In genomic region chr3:150779402-150779858, GRCh38 we compare ENCODE assay signal across 31 cellular contexts. TPM values are rescaled to one million over a fixed set of nuclear protein-coding genes. Genes with fewer than 3 reads are reported as not detected.
DNase-seq lines count a peak whose midpoint lies in the region; ATAC-seq, FAIRE-seq and TF ChIP-seq lines count a peak whose summit lies in the region.
"Had no signal": no experiment of that assay in that cellular context is flagged by ENCODE, and none has a peak within 500 bp of the region (broad histone marks: within the 10 kb centered on the region; RNA-seq: fewer than 3 reads in every experiment).

No MANE protein-coding gene starts in this region.

- CTCF ChIA-PET in A549 (lab: Yijun Ruan, JAX) = interaction anchor here (1.0 to 8.5 kb wide), 4 partner anchors 9 to 367 kb away, joined by 3 to 69 read pairs (median 20); partner anchors contain the start of gene SIAH2
- CTCF ChIA-PET in WTC11 (lab: Charles Lee) = interaction anchor here (0.6 to 4.0 kb wide), 22 partner anchors 8 to 377 kb away, joined by 3 to 34 read pairs (median 4); partner anchors contain the start of genes MED12L and SIAH2
- CTCF ChIA-PET in activated CD4-positive, alpha-beta memory T cell treated with anti-CD3 and anti-CD28 coated beads, Interleukin-2, amount 10 ng/mL, durations not matched to agents 7 days and 5 days (lab: Charles Lee) = interaction anchor here (1.0 to 1.3 kb wide), 3 partner anchors 8 to 11 kb away, joined by 3 to 4 read pairs (median 4); no protein-coding TSS in a partner anchor

- H3K9me3 ChIP-seq in A549 (no peaks in the 10 kb centered on the region), kidney (ENCODE audit: control insufficient read depth in 1 of 2, low read length in 2 of 2) (no peaks in the 10 kb centered on the region), Peyer's patch (no peaks in the 10 kb centered on the region)
- H3K9me3 ChIP-seq: psoas muscle, stomach, thyroid gland had no signal

- H3F3A ChIP-seq in GM23338 (replicated peaks; ENCODE audit: low read depth) = no peaks in the 10 kb centered on the region

- no peak for TF ChIP-seq CTCF in A549 (IDR thresholded peaks at IDR 0.05)
- peak; percentile 22 to 61; a peak in 3 of 4 replicates for TF ChIP-seq CTCF in GM23338 (conservative IDR thresholded peaks at IDR 0.05; ENCODE audit: low read depth in 2 of 2)
- 0 out of 2 replicates have a peak, but pooled peaks have one; percentile 15 for TF ChIP-seq CTCF in WTC11 (IDR thresholded peaks at IDR 0.05)
- TF ChIP-seq CTCF in kidney (IDR thresholded peaks at IDR 0.05; ENCODE audit: borderline replicate concordance, extremely low read depth, insufficient read depth) = no peak
- TF ChIP-seq CTCF in Peyer's patch (IDR thresholded peaks at IDR 0.05) = no peak

- POLR2A ChIA-PET in A549 (lab: Yijun Ruan, JAX) (interaction anchor here (1.2 kb wide), 1 partner anchor 17 kb away, joined by 4 read pairs; the partner anchor contains the start of gene SIAH2), WTC11 (lab: Charles Lee) (no interaction called here)
- POLR2A ChIA-PET in activated CD4-positive, alpha-beta memory T cell treated with anti-CD3 and anti-CD28 coated beads, Interleukin-2, amount 10 ng/mL, durations not matched to agents 7 days and 5 days (lab: Charles Lee) = interaction anchor here (1.3 to 1.8 kb wide), 2 partner anchors 11 to 16 kb away, joined by 3 to 8 read pairs; partner anchors contain the start of gene SIAH2

- H3K27ac Mint-ChIP-seq in GM23338 (no peak overlapping the region), WTC11 (no peak overlapping the region)
- no peak overlapping the region for H3K27ac Mint-ChIP-seq in activated CD4-positive, alpha-beta memory T cell treated with anti-CD3 and anti-CD28 coated beads, Interleukin-2, amount 10 ng/mL, durations not matched to agents 7 days and 5 days
- H3K27ac Mint-ChIP-seq: activated naive CD8-positive, alpha-beta T cell; naive B cell; T-helper 2 cell treated with Interferon-gamma antibody and Interleukin-4, amounts not matched to agents 5 μg/mL and 100 μg/mL, for 36 hours had no signal

- TF ChIP-seq RAD21 in A549 (conservative IDR thresholded peaks at IDR 0.05 in 1 of 2, IDR thresholded peaks at IDR 0.05 in 1 of 2) = no peak

- H3K4me3 Mint-ChIP-seq in GM23338 (no peak overlapping the region), WTC11 (no peak overlapping the region)
- H3K4me3 Mint-ChIP-seq in activated CD4-positive, alpha-beta memory T cell treated with anti-CD3 and anti-CD28 coated beads, Interleukin-2, amount 10 ng/mL, durations not matched to agents 7 days and 5 days = no peak overlapping the region
- H3K4me3 Mint-ChIP-seq: activated naive CD8-positive, alpha-beta T cell; T-helper 2 cell treated with Interferon-gamma antibody and Interleukin-4, amounts not matched to agents 5 μg/mL and 100 μg/mL, for 36 hours had no signal

- H3K27me3 Mint-ChIP-seq in GM23338 (ENCODE audit: insufficient read depth, low read depth, poor library complexity) (peaks cover 3% of the 10 kb centered on the region), WTC11 (ENCODE audit: low read depth) (no peaks in the 10 kb centered on the region; the same call in 1 of the 2 replicates)
- H3K27me3 Mint-ChIP-seq in activated CD4-positive, alpha-beta memory T cell treated with anti-CD3 and anti-CD28 coated beads, Interleukin-2, amount 10 ng/mL, durations not matched to agents 7 days and 5 days = no peaks in the 10 kb centered on the region
- H3K27me3 Mint-ChIP-seq: activated naive CD8-positive, alpha-beta T cell had no signal

- H3K4me1 Mint-ChIP-seq in GM23338 = no peaks in the 10 kb centered on the region
- no peaks in the 10 kb centered on the region for H3K4me1 Mint-ChIP-seq in WTC11
- peaks cover 14% of the 10 kb centered on the region for H3K4me1 Mint-ChIP-seq in activated CD4-positive, alpha-beta memory T cell treated with anti-CD3 and anti-CD28 coated beads, Interleukin-2, amount 10 ng/mL, durations not matched to agents 7 days and 5 days
- H3K4me1 Mint-ChIP-seq: naive B cell had no signal

- no peak overlapping the region for H3K9ac ChIP-seq in kidney (ENCODE audit: low read length in 2 of 2)
- H3K9ac ChIP-seq: BLaER1 had no signal

- H2AFZ ChIP-seq in GM23338 = no peak overlapping the region

- FAIRE-seq in A549 (lab: Jason Lieb, UNC) (no peak), kidney (lab: Jason Lieb, UNC) (no peak)
- FAIRE-seq: colon, G401.6 had no signal

- H3K27me3 ChIP-seq in GM23338 (ENCODE audit: insufficient read depth) = no peaks in the 10 kb centered on the region
- H3K27me3 ChIP-seq in Peyer's patch = no peaks in the 10 kb centered on the region
- H3K27me3 ChIP-seq: BLaER1, stomach, thyroid gland had no signal

- no peaks in the 10 kb centered on the region for H3K79me2 ChIP-seq in GM23338 (replicated peaks; ENCODE audit: insufficient read depth)

- H3K4me3 ChIP-seq in A549 (no peak overlapping the region), GM23338 (no peak overlapping the region), kidney (ENCODE audit: low read length in 2 of 2) (no peak overlapping the region), Peyer's patch (no peak overlapping the region)
- H3K4me3 ChIP-seq: BLaER1, psoas muscle, stomach, thyroid gland had no signal

- ATAC-seq in A549 = peak; percentile 62 to 79; a peak in 4 of 6 replicates
- ATAC-seq in GM23338 = peak; percentile 95
- ATAC-seq in WTC11 = peak; percentile 95
- no peak for ATAC-seq in left lobe of liver
- ATAC-seq: psoas muscle, Right ventricle myocardium inferior had no signal

- H3K9me3 Mint-ChIP-seq in GM23338 (no peaks in the 10 kb centered on the region; the same call in 2 of the 3 replicates), WTC11 (peaks cover 4% of the 10 kb centered on the region)
- H3K9me3 Mint-ChIP-seq in activated CD4-positive, alpha-beta memory T cell treated with anti-CD3 and anti-CD28 coated beads, Interleukin-2, amount 10 ng/mL, durations not matched to agents 7 days and 5 days = no peaks in the 10 kb centered on the region
- H3K9me3 Mint-ChIP-seq: naive B cell; T-helper 2 cell treated with Interferon-gamma antibody and Interleukin-4, amounts not matched to agents 5 μg/mL and 100 μg/mL, for 36 hours had no signal

- H3K4me2 ChIP-seq in A549 = no peak overlapping the region
- no peak overlapping the region for H3K4me2 ChIP-seq in GM23338
- H3K4me2 ChIP-seq: BLaER1 had no signal

- TF ChIP-seq EP300 in A549 (IDR thresholded peaks at IDR 0.05) = no peak

- H4K20me1 ChIP-seq in GM23338 (replicated peaks; ENCODE audit: insufficient read depth) = no peaks in the 10 kb centered on the region
- H4K20me1 ChIP-seq: BLaER1 had no signal

- no peaks in the 10 kb centered on the region for H3K36me3 ChIP-seq in GM23338 (ENCODE audit: insufficient read depth)
- H3K36me3 ChIP-seq in kidney (ENCODE audit: control insufficient read depth in 1 of 2, insufficient read depth in 2 of 2, low read length in 2 of 2) = no peaks in the 10 kb centered on the region
- no peaks in the 10 kb centered on the region for H3K36me3 ChIP-seq in Peyer's patch
- H3K36me3 ChIP-seq: BLaER1, stomach, thyroid gland had no signal

- H3K36me3 Mint-ChIP-seq in GM23338 (ENCODE audit: low read depth) = no peaks in the 10 kb centered on the region
- no peaks in the 10 kb centered on the region for H3K36me3 Mint-ChIP-seq in WTC11
- H3K36me3 Mint-ChIP-seq in activated CD4-positive, alpha-beta memory T cell treated with anti-CD3 and anti-CD28 coated beads, Interleukin-2, amount 10 ng/mL, durations not matched to agents 7 days and 5 days (ENCODE audit: low read depth) = no peaks in the 10 kb centered on the region
- H3K36me3 Mint-ChIP-seq: activated naive CD8-positive, alpha-beta T cell; naive B cell had no signal

- H3K4me1 ChIP-seq in A549 (no peaks in the 10 kb centered on the region), GM23338 (ENCODE audit: insufficient read depth) (no peaks in the 10 kb centered on the region), kidney (ENCODE audit: control insufficient read depth in 1 of 2, insufficient read depth in 1 of 2, low read depth in 1 of 2, low read length in 2 of 2) (no peaks in the 10 kb centered on the region), Peyer's patch (no peaks in the 10 kb centered on the region)
- H3K4me1 ChIP-seq: psoas muscle, stomach, thyroid gland had no signal

- intact Hi-C loops in kidney (cut with DNase I) = no loop called here

- 0 out of 2 replicates have a peak, but pooled peaks cover 6% of the 10 kb centered on the region for H3K9me2 ChIP-seq in GM23338 (ENCODE audit: insufficient read depth)

- H3K27ac ChIP-seq in A549 = no peak overlapping the region
- H3K27ac ChIP-seq in GM23338 (ENCODE audit: low read depth) = no peak overlapping the region
- H3K27ac ChIP-seq in kidney (ENCODE audit: low read depth in 2 of 2, low read length in 2 of 2) = no peak overlapping the region
- no peak overlapping the region for H3K27ac ChIP-seq in Peyer's patch
- H3K27ac ChIP-seq: BLaER1, psoas muscle, stomach, thyroid gland, VCaP had no signal

- TF ChIP-seq POLR2A in A549 (IDR thresholded peaks at IDR 0.05; ENCODE audit: low read length) (no peak), Peyer's patch (IDR thresholded peaks at IDR 0.05) (no peak)

- DNase-seq in A549 (ENCODE audit: low read depth in 1 of 2, low spot score in 1 of 2) (peak in 1 of 2 experiments; percentile 17), GM23338 (ENCODE audit: low spot score) (peak; percentile 60), WTC11 (ENCODE audit: low spot score) (peak; percentile 60), kidney (peak; percentile 71), left lobe of liver (ENCODE audit: low spot score) (no peak), Peyer's patch (no peak)
- no peak for DNase-seq in activated CD4-positive, alpha-beta memory T cell treated with anti-CD3 and anti-CD28 coated beads, Interleukin-2, amount 10 ng/mL, durations not matched to agents 7 days and 5 days
- DNase-seq: activated CD4-positive, alpha-beta T cell treated with anti-CD3 and anti-CD28 coated beads for 4 hours; activated effector memory CD4-positive, alpha-beta T cell treated with anti-CD3 and anti-CD28 coated beads, Interleukin-2, amount 50 U/mL, for 16 hours; activated T-cell treated with anti-CD3 and anti-CD28 coated beads, Interleukin-2, amount 50 U/mL, for 1 hour; effector CD4-positive, alpha-beta T cell; hypothalamus; midbrain; MV-4-11; naive B cell; NCI-H1436 treated with DMSO at 0.1 percent for 48 hours; NCI-H2081 treated with DMSO at 0.1 percent for 48 hours; NCI-H345; NCI-H748 treated with DMSO at 0.1 percent for 48 hours; nucleus accumbens; stimulated activated CD4-positive, alpha-beta T cell treated with anti-CD3 and anti-CD28 coated beads, Interleukin-4, amount 100 ng/mL, for 1 hour; stomach; thyroid gland had no signal

- 78% methylated on average over 12 of the region's 22 CpGs for WGBS in A549 (ENCODE audit: missing lambda C conversion rate)

RNA-seq across cellular contexts. Expression of gene SIAH2, which starts 16.5 kb away (rescaled TPM):
- polyA plus RNA-seq in A549 (2011; rRNA removed) (24.8 and 28.6 TPM in 2 replicates), A549 (2017; fragmentation: RNase III; extraction: RNeasy Plus Mini Kit Qiagen cat#74134 plus additional on column Dnase treatment) (10.7 to 11.4 TPM (median 11.2 TPM) in 3 replicates), GM23338 (2016; fragmentation: Nextera tagmentation; extraction: Ambion mirVana) (6.3 and 6.4 TPM in 2 replicates), kidney (ENCODE audit: insufficient read depth, low read depth, low replicate concordance) (16.9 TPM)
- polyA plus RNA-seq in A549 (2012; cell fraction: cytosol; rRNA removed) = 44.4 and 54.3 TPM in 2 replicates
- 20.5 and 52.2 TPM in 2 replicates for polyA plus RNA-seq in A549 (2012; cell fraction: nucleus; rRNA removed)
- polyA minus RNA-seq in A549 (2011; rRNA and poly(A)+ RNA removed) = 48.4 and 56.9 TPM in 2 replicates
- total RNA-seq in GM23338 (2014; rRNA removed; shearing (Covaris generic)) = 15.3 and 28.8 TPM in 2 replicates
- total RNA-seq in WTC11 (2021) (15.8 to 17.1 TPM (median 15.9 TPM) in 3 replicates), kidney (24.6 TPM), left lobe of liver (39.5 TPM), Peyer's patch (10 to 100 TPM; 21.4 to 42.6 (median 32.9) TPM)
- total RNA-seq in activated CD4-positive, alpha-beta memory T cell treated with anti-CD3 and anti-CD28 coated beads, Interleukin-2, amount 10 ng/mL, durations not matched to agents 7 days and 5 days = 10 to 100 TPM; 42.5 to 44.9 TPM

Comparison
In these comparisons a context has a peak if more than half of its experiments do, and no peak if none do; other contexts are left out.
1. DNase-seq: peak in GM23338 (single experiment), WTC11 (single experiment) and kidney (single experiment); none in left lobe of liver (single experiment), activated CD4-positive, alpha-beta memory T cell treated with anti-CD3 and anti-CD28 coated beads, Interleukin-2, amount 10 ng/mL, durations not matched to agents 7 days and 5 days (single experiment) and Peyer's patch (0 of 3).
2. CTCF ChIP-seq: peak in GM23338 (2 of 2) and WTC11 (single experiment); none in A549 (single experiment), kidney (single experiment) and Peyer's patch (0 of 6).
3. Of the 8 proteins assayed by ChIP-seq in both WTC11 and A549: peak only in WTC11: CTCF and USF2; only in A549: none; in both: none; in neither: 6.